ENCODE assay signal across 8 cellular contexts in the genomic region with DNA sequence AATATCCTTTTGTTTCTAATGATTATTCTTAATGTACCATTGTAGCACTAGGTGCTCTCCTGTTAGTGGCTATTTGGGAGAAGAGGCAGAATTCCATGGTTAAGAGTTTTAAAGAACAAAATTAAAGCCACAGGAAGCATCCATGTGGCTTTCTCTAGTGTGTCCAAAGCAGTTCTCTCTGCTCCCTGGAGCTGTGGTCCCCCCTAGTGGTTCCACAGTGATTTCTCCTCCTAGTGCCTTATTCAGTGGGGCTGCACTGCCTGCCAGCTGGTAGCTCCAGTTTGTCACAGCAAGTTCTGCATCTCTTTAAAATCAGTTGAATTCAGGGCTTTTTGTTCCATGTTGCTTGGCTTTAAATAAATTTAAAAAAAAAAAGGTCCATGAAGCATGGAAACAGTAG. TPM values are rescaled to one million over a fixed set of nuclear protein-coding genes. Genes with fewer than 3 reads are reported as not detected.
DNase-seq lines count a peak whose midpoint lies in the region; ATAC-seq, FAIRE-seq and TF ChIP-seq lines count a peak whose summit lies in the region.

No MANE protein-coding gene starts in this region.

- H3K27me3 ChIP-seq in Panc1 (ENCODE audit: control insufficient read depth, insufficient read depth, low read length) (0 out of 2 replicates have a peak, but pooled peaks cover 4% of the 10 kb centered on the region), H1 (replicated peaks in 1 of 4; ENCODE audit: control insufficient read depth in 3 of 4, extremely low read depth in 1 of 4, insufficient read depth in 3 of 4, low read length in 3 of 4) (no peaks in the 10 kb centered on the region), lower lobe of right lung (ENCODE audit: low read depth) (no peaks in the 10 kb centered on the region)

- no peak overlapping the region for H3K27ac ChIP-seq in Panc1 (ENCODE audit: low read length)
- H3K27ac ChIP-seq in H1 (ENCODE audit: low read depth, low read length), result no peak overlapping the region
- no peak overlapping the region for H3K27ac ChIP-seq in lower lobe of right lung

- H2BK12ac ChIP-seq in H1 (ENCODE audit: low read depth, low read length), result no peak overlapping the region

- no peak overlapping the region for H3K4ac ChIP-seq in H1 (replicated peaks; ENCODE audit: insufficient read length, low read depth, low read length)

- H4K91ac ChIP-seq in H1 (replicated peaks; ENCODE audit: insufficient read length, low read length), result no peak overlapping the region

- no peak overlapping the region for H2AK5ac ChIP-seq in H1 (ENCODE audit: low read depth, low read length)

- H4K5ac ChIP-seq in H1 (ENCODE audit: insufficient read length, low read depth, low read length), result no peak overlapping the region

- H3K23me2 ChIP-seq in H1 (ENCODE audit: low read depth, low read length), result no peaks in the 10 kb centered on the region

- no peak overlapping the region for H3K4me2 ChIP-seq in H1 (ENCODE audit: insufficient read depth in 1 of 2, low read depth in 2 of 2, low read length in 2 of 2)

- H3K18ac ChIP-seq in H1 (ENCODE audit: extremely low read depth, low read length), result no peak overlapping the region

- in situ Hi-C loops in Panc1 (cut with HindIII; ENCODE audit: low pct_unique_long_range_greater_than_20kb, low sequenced_read_pairs), result no loop called here

- H3K23ac ChIP-seq in H1 (ENCODE audit: insufficient read length), result no peak overlapping the region

- no peak overlapping the region for H2BK15ac ChIP-seq in H1 (ENCODE audit: low read length)

- ATAC-seq in GM18907 (IDR thresholded peaks at IDR 0.05; ENCODE audit: unreplicated experiment), result peak; percentile 48
- peak; percentile 91 for ATAC-seq in Panc1
- ATAC-seq in lower lobe of right lung, result peak; percentile 72 to 74
- ATAC-seq in GM21737 (IDR thresholded peaks at IDR 0.05; ENCODE audit: unreplicated experiment), result no peak
- no peak for ATAC-seq in HG02981 (IDR thresholded peaks at IDR 0.05; ENCODE audit: unreplicated experiment)

- intact Hi-C loops in Panc1 (cut with micrococcal nuclease; ENCODE audit: unreplicated experiment) (no loop called here), lower lobe of right lung (cut with DNase I) (no loop called here)

- H3K4me1 ChIP-seq in Panc1 (ENCODE audit: control insufficient read depth, insufficient read depth, low read length) (no peaks in the 10 kb centered on the region), H1 (replicated peaks in 1 of 4; ENCODE audit: control insufficient read depth in 3 of 4, insufficient read depth in 4 of 4, low read length in 3 of 4) (no peaks in the 10 kb centered on the region), lower lobe of right lung (peaks cover 4% of the 10 kb centered on the region)

- BruUV-seq in Panc1 (replicated peaks; lab: Mats Ljungman, UMichigan), result no TSS peak

- no peaks in the 10 kb centered on the region for H3K79me1 ChIP-seq in H1 (ENCODE audit: low read depth, low read length)

- no peak overlapping the region for H2BK120ac ChIP-seq in H1 (replicated peaks; ENCODE audit: low read depth, low read length)

- no peaks in the 10 kb centered on the region for H3K36me3 ChIP-seq in Panc1 (ENCODE audit: control insufficient read depth, insufficient read depth, low read length)
- H3K36me3 ChIP-seq in H1 (ENCODE audit: control insufficient read depth in 2 of 4, insufficient read depth in 4 of 4, low read length in 3 of 4), result no peaks in the 10 kb centered on the region
- no peaks in the 10 kb centered on the region for H3K36me3 ChIP-seq in lower lobe of right lung

- no peak overlapping the region for H3K9ac ChIP-seq in H1 (replicated peaks in 1 of 4; ENCODE audit: extremely low read depth in 1 of 4, low read depth in 3 of 4, low read length in 3 of 4)

- peak; percentile 92 to 93 for TF ChIP-seq RAD21 in H1 (IDR thresholded peaks at IDR 0.05 in 1 of 2, conservative IDR thresholded peaks at IDR 0.05 in 1 of 2; ENCODE audit: low read depth in 2 of 2, low read length in 2 of 2)

- no peaks in the 10 kb centered on the region for H4K20me1 ChIP-seq in H1 (replicated peaks in 1 of 2; ENCODE audit: control insufficient read depth in 1 of 2, insufficient read depth in 2 of 2, low read length in 2 of 2)

- H3K4me3 ChIP-seq in Panc1 (ENCODE audit: low read depth in 2 of 2, low read length in 2 of 2) (no peak overlapping the region), H1 (ENCODE audit: extremely low read depth in 1 of 4, insufficient read depth in 2 of 4, low read depth in 3 of 4, low read length in 4 of 4) (no peak overlapping the region), lower lobe of right lung (no peak overlapping the region)

- TF ChIP-seq CTCF in Panc1 (IDR thresholded peaks at IDR 0.05) (peak; percentile 84), H1 (IDR thresholded peaks at IDR 0.05; ENCODE audit: control extremely low read depth in 1 of 3, insufficient read depth in 1 of 3, low read depth in 1 of 3, low read length in 3 of 3) (peak; percentile 73 to 83 (median 82)), lower lobe of right lung (IDR thresholded peaks at IDR 0.05) (peak; percentile 59)

- DNase-seq in AG08395 (ENCODE audit: low spot score) (peak; percentile 88), Panc1 (ENCODE audit: low read depth, low spot score) (peak; percentile 32), H1 (ENCODE audit: low read depth in 1 of 2, low spot score in 2 of 2) (peak; percentile 38 to 50), lower lobe of right lung (no peak)
- DNase-seq in activated CD4-positive, CD25-positive, alpha-beta regulatory T cell treated with anti-CD3 and anti-CD28 coated beads, Interleukin-2, amount 50 U/mL, for 72 hours, result no peak

- H3K9me3 ChIP-seq in Panc1 (ENCODE audit: control insufficient read depth, insufficient read depth, low read depth, low read length) (no peaks in the 10 kb centered on the region), H1 (ENCODE audit: insufficient read depth in 2 of 2, low read depth in 1 of 2, low read length in 1 of 2) (no peaks in the 10 kb centered on the region), lower lobe of right lung (no peaks in the 10 kb centered on the region)

- no peak overlapping the region for H3K56ac ChIP-seq in H1 (replicated peaks; ENCODE audit: insufficient read length, low read depth, low read length)

- FAIRE-seq in H1 (lab: Jason Lieb, UNC), result peak; percentile 7

- H3K79me2 ChIP-seq in H1 (ENCODE audit: control insufficient read depth in 1 of 2, insufficient read depth in 2 of 2, low read length in 2 of 2), result no peaks in the 10 kb centered on the region

- TF ChIP-seq POLR2A in H1 (IDR thresholded peaks at IDR 0.05; ENCODE audit: control extremely low read depth in 1 of 2, low read depth in 2 of 2, low read length in 2 of 2), result no peak

- H2BK5ac ChIP-seq in H1 (ENCODE audit: low read depth, low read length), result no peak overlapping the region

- no peak overlapping the region for H2AFZ ChIP-seq in H1 (ENCODE audit: low read length)

- TF ChIP-seq EP300 in H1 (IDR thresholded peaks at IDR 0.05; ENCODE audit: borderline replicate concordance in 1 of 2, low read depth in 2 of 2, low read length in 2 of 2), result no peak

- POLR2A ChIA-PET in Panc1 (lab: Charles Lee) (no interaction called here), H1 (lab: Charles Lee; ENCODE audit: partially characterized antibody) (interaction anchor here (1.0 kb wide), 1 partner anchor 419 kb away, joined by 4 read pairs; no protein-coding TSS in a partner anchor)

- no peak overlapping the region for H2BK20ac ChIP-seq in H1 (ENCODE audit: low read length)

- CTCF ChIA-PET in Panc1 (lab: Charles Lee) (interaction anchor here (0.6 to 1.2 kb wide), 3 partner anchors 25 to 418 kb away, joined by 4 to 9 read pairs (median 4); no protein-coding TSS in a partner anchor), H1 (lab: Charles Lee; ENCODE audit: partially characterized antibody) (interaction anchor here (0.6 to 1.9 kb wide), 17 partner anchors 10 to 1516 kb away, joined by 3 to 15 read pairs (median 4); no protein-coding TSS in a partner anchor)

- no peak overlapping the region for H4K8ac ChIP-seq in H1 (ENCODE audit: extremely low read depth, insufficient read depth, low read length)

- no peak overlapping the region for H3K14ac ChIP-seq in H1 (ENCODE audit: insufficient read length)

TF ChIP-seq in H1, 55 proteins besides CTCF, POLR2A, EP300 and RAD21 (continues in another document):
- no peak for TF ChIP-seq BCL11A (IDR thresholded peaks at IDR 0.05; ENCODE audit: low read depth in 2 of 2, low read length in 2 of 2)
- TF ChIP-seq TAF7 (optimal IDR thresholded peaks at IDR 0.05; ENCODE audit: borderline replicate concordance, low read depth, low read length), result no peak
- TF ChIP-seq, protein P1, sequence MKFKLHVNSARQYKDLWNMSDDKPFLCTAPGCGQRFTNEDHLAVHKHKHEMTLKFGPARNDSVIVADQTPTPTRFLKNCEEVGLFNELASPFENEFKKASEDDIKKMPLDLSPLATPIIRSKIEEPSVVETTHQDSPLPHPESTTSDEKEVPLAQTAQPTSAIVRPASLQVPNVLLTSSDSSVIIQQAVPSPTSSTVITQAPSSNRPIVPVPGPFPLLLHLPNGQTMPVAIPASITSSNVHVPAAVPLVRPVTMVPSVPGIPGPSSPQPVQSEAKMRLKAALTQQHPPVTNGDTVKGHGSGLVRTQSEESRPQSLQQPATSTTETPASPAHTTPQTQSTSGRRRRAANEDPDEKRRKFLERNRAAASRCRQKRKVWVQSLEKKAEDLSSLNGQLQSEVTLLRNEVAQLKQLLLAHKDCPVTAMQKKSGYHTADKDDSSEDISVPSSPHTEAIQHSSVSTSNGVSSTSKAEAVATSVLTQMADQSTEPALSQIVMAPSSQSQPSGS (IDR thresholded peaks at IDR 0.05; ENCODE audit: low read length), result no peak
- no peak for TF ChIP-seq KDM1A (IDR thresholded peaks at IDR 0.05; ENCODE audit: borderline replicate concordance, low read length)
- TF ChIP-seq KDM5A (IDR thresholded peaks at IDR 0.05; ENCODE audit: low read length), result no peak
- TF ChIP-seq ZNF274 (IDR thresholded peaks at IDR 0.05; ENCODE audit: borderline replicate concordance, extremely low read depth, low read length), result no peak

RNA-seq across cellular contexts. Expression of a gene that starts 39.6 kb away (rescaled TPM):
- total RNA-seq in Panc1 (2021; ENCODE audit: unreplicated experiment) (32.5 TPM), lower lobe of right lung (16.8 TPM)
- 12.8 TPM for polyA plus RNA-seq in Panc1 (2012; ENCODE audit: insufficient read length)
- total RNA-seq in H1 (2021; fragmentation: NEBNext Ultra II Directional; extraction: Animal tissue kit (Norgen Biotek cat#: 25700)), result 44.6 and 48.4 TPM in 2 replicates
- 3.1 and 5.9 TPM in 2 replicates for polyA plus RNA-seq in H1 (2011; rRNA removed)
- polyA plus RNA-seq in H1 (2011; cell fraction: cytosol; rRNA removed), result 9.5 TPM
- polyA plus RNA-seq in H1 (2011; cell fraction: nucleus; rRNA removed), result 1.8 TPM
- polyA plus RNA-seq in H1 (2012, experiment 1 of 2), result 14.1 to 38.7 TPM (median 18.3 TPM) in 4 replicates
- polyA plus RNA-seq in H1 (2012, experiment 2 of 2), result 13.1 TPM
- polyA plus RNA-seq in H1 (2013, experiment 1 of 2), result 34.2 TPM
- polyA plus RNA-seq in H1 (2013, experiment 2 of 2), result 35.6 TPM
- 4.5 and 7.1 TPM in 2 replicates for polyA minus RNA-seq in H1 (2011; rRNA and poly(A)+ RNA removed)
- 6.4 TPM for polyA minus RNA-seq in H1 (2011; cell fraction: cytosol; rRNA and poly(A)+ RNA removed)
- 20.1 TPM for polyA minus RNA-seq in H1 (2011; cell fraction: nucleus; rRNA and poly(A)+ RNA removed)

Comparison
In these comparisons a context has a peak if more than half of its experiments do, and no peak if none do; other contexts are left out.
1. DNase-seq: peak in AG08395 (single experiment), Panc1 (single experiment) and H1 (2 of 2); none in lower lobe of right lung (single experiment) and activated CD4-positive, CD25-positive, alpha-beta regulatory T cell treated with anti-CD3 and anti-CD28 coated beads, Interleukin-2, amount 50 U/mL, for 72 hours (single experiment).
2. ATAC-seq: peak in GM18907 (single experiment), Panc1 (single experiment) and lower lobe of right lung (2 of 2); none in GM21737 (single experiment) and HG02981 (single experiment).
3. Peak in every context shown above with its lines, with median percentiles within 50 percentile points of each other: CTCF ChIP-seq.